Comparison of ENCODE assay signal across 8 cellular contexts in the genomic region with DNA sequence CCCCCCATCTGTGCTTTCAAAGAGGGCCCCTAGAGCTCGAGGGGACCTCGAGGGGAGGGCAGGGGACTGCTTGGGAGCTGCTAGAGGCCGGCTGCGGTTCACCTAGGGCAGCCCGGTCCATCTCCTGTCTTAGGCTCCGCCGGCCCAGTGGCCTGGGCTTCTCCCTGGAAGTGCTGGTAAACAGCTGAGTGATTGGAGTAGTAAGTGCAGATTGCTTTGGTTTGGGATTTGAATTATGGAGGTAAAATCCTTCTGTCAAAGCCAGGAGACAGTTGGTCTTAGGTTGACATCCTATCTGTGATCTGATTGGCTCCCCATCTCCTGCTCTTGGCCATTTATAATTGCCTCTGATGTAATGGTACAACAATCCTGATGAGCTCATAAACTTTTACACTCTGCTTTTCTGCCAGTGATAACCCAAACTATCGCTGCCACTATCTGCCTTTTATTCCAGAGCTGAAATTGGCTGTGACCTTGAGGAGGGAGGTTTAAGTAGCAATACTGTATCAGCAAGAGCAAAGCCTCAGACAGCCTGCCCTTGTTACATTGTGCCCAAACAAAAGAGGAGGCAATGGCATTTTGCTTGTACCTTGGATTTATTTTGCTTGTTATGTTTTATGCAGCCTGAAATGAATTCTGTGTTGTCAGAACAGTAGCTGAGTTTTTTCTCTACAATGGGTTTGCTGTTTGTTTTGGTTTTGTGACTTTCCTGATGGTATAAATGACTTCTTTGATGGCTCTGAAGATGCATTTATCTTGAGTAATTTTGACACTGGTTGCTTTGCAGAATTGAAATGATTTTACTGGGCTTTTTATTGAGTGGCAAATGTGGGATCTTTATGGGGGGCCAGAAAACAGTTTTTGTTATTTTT. TPM values are rescaled to one million over a fixed set of nuclear protein-coding genes. Genes with fewer than 3 reads are reported as not detected.
A peak's percentile ranks its signal among the peaks of the same experiment; 100 is the strongest.
DNase-seq lines count a peak whose midpoint lies in the region; ATAC-seq and TF ChIP-seq lines count a peak whose summit lies in the region.

No MANE protein-coding gene starts in this region.

- no peak overlapping the region for H4K8ac ChIP-seq in mesenchymal stem cell (ENCODE audit: low read length)

- H2AK5ac ChIP-seq in mesenchymal stem cell (ENCODE audit: low read length, severe bottlenecking): no peak overlapping the region

- peak; percentile 89 for TF ChIP-seq POLR2A in HCT116 (IDR thresholded peaks at IDR 0.05; ENCODE audit: borderline replicate concordance, extremely low read depth, insufficient read depth, insufficient read length)

- H3K4me1 ChIP-seq in HCT116 (ENCODE audit: control insufficient read depth in 1 of 2, insufficient read depth in 2 of 2, low read length in 2 of 2) (peaks cover 34 to 76% of the 10 kb centered on the region in 2 experiments), mesenchymal stem cell (ENCODE audit: control insufficient read depth, insufficient read depth, low read depth, low read length) (peaks cover 15% of the 10 kb centered on the region), tibial artery (peaks cover 3 to 68% (median 62%) of the 10 kb centered on the region in 4 donors)

- H2AFZ ChIP-seq in HCT116 (ENCODE audit: low read depth, low read length, poor library complexity, severe bottlenecking) (no peak overlapping the region), mesenchymal stem cell (ENCODE audit: low read depth, low read length) (no peak overlapping the region)

- H2BK5ac ChIP-seq in mesenchymal stem cell (ENCODE audit: low read depth, low read length, poor library complexity, severe bottlenecking): no peak overlapping the region

- WGBS in mesenchymal stem cell: 0% methylated on average over 8 of the region's 8 CpGs

- TF ChIP-seq RAD21 in HCT116 (IDR thresholded peaks at IDR 0.05; ENCODE audit: low read depth): no peak

- no peaks in the 10 kb centered on the region for H3K36me3 Mint-ChIP-seq in endothelial cell (ENCODE audit: low read depth, unreplicated experiment)

- H3K27me3 ChIP-seq in HCT116 (ENCODE audit: insufficient read depth, low read length): no peaks in the 10 kb centered on the region
- no peaks in the 10 kb centered on the region for H3K27me3 ChIP-seq in mesenchymal stem cell (ENCODE audit: control insufficient read depth in 1 of 2, insufficient read depth in 1 of 2, low read length in 2 of 2)
- H3K27me3 ChIP-seq in tibial artery: peaks cover 0 to 3% of the 10 kb centered on the region in 2 donors

- peaks cover 79% of the 10 kb centered on the region for H3K79me2 ChIP-seq in HCT116 (ENCODE audit: insufficient read depth, low read length)

- intact Hi-C loops in HCT116 (cut with micrococcal nuclease): loop anchor here (10.0 kb wide), 1 partner anchor 167 kb away; the partner anchor contains the start of gene SFN
- intact Hi-C loops in tibial artery (cut with DNase I; ENCODE audit: low total_unique reads): loop anchor here (2.0 kb wide), 1 partner anchor 91 kb away; no protein-coding TSS in a partner anchor

- H3K36me3 ChIP-seq in HCT116 (ENCODE audit: control insufficient read depth in 1 of 2, insufficient read depth in 2 of 2, low read length in 2 of 2) (no peaks in the 10 kb centered on the region; a peak in 1 of 4 replicates), mesenchymal stem cell (ENCODE audit: control insufficient read depth in 1 of 2, insufficient read depth in 2 of 2, low read depth in 1 of 2, low read length in 2 of 2) (no peaks in the 10 kb centered on the region), tibial artery (no peaks in the 10 kb centered on the region)

- no peaks in the 10 kb centered on the region for H3K9me2 ChIP-seq in HCT116 (ENCODE audit: insufficient read depth)

- peaks cover 5% of the 10 kb centered on the region for H3K79me1 ChIP-seq in mesenchymal stem cell (replicated peaks; ENCODE audit: low read length, poor library complexity, severe bottlenecking)

- H3K4me2 ChIP-seq in HCT116 (ENCODE audit: low read length) (peak overlapping the region; percentile 94), mesenchymal stem cell (ENCODE audit: low read length, poor library complexity, severe bottlenecking) (peak overlapping the region; percentile 84)

- no peak overlapping the region for H2BK15ac ChIP-seq in mesenchymal stem cell (ENCODE audit: low read depth, poor library complexity, severe bottlenecking)

- no peak overlapping the region for H4K91ac ChIP-seq in mesenchymal stem cell (ENCODE audit: low read length)

- H3K27me3 Mint-ChIP-seq in endothelial cell (ENCODE audit: unreplicated experiment): no peaks in the 10 kb centered on the region

- peaks cover 21% of the 10 kb centered on the region; the same call in 1 of the 2 replicates for H4K20me1 ChIP-seq in HCT116 (ENCODE audit: insufficient read depth)

- H3K4me3 Mint-ChIP-seq in endothelial cell (ENCODE audit: unreplicated experiment): no peak overlapping the region

- H2BK12ac ChIP-seq in mesenchymal stem cell (ENCODE audit: low read length in 2 of 2): no peak overlapping the region

- H2BK120ac ChIP-seq in mesenchymal stem cell (ENCODE audit: low read depth, low read length): no peak overlapping the region

- H3K23ac ChIP-seq in mesenchymal stem cell (ENCODE audit: low read length in 2 of 2): no peak overlapping the region

- H3K9ac ChIP-seq in HCT116 (ENCODE audit: low read length) (peak overlapping the region; percentile 79), mesenchymal stem cell (ENCODE audit: low read length) (peak overlapping the region; percentile 74)

- TSS peak; percentile 67 for BruUV-seq in HCT116 (replicated peaks; lab: Mats Ljungman, UMichigan)

- RAD21 ChIA-PET in HCT116 (lab: Charles Lee; ENCODE audit: low non-redundant PET in 1 of 2, low total read pairs in 2 of 2, uncharacterized antibody in 2 of 2, unreplicated experiment in 2 of 2): no interaction called here

- H3K9me3 Mint-ChIP-seq in endothelial cell (ENCODE audit: unreplicated experiment): no peaks in the 10 kb centered on the region

- H3K4me3 ChIP-seq in HCT116 (replicated peaks in 1 of 2; ENCODE audit: low read depth in 1 of 2, low read length in 2 of 2) (peak overlapping the region; percentile 60 to 64), mesenchymal stem cell (ENCODE audit: insufficient read depth in 1 of 2, low read depth in 1 of 2, low read length in 2 of 2) (peak overlapping the region; percentile 77 to 93), tibial artery (peak overlapping the region; percentile 94 to 96)

- ATAC-seq in HCT116: peak; percentile 37
- ATAC-seq in activated CD4-positive, CD25-positive, alpha-beta regulatory T cell treated with anti-CD3 and anti-CD28 coated beads, Interleukin-2, amount 50 U/mL, for 24 hours: peak; percentile 26 to 38

- no peaks in the 10 kb centered on the region for H3K9me3 ChIP-seq in HCT116 (ENCODE audit: control insufficient read depth in 1 of 2, insufficient read depth in 1 of 2, low read depth in 1 of 2, low read length in 2 of 2)
- no peaks in the 10 kb centered on the region for H3K9me3 ChIP-seq in mesenchymal stem cell (ENCODE audit: control insufficient read depth, low read length)
- no peaks in the 10 kb centered on the region for H3K9me3 ChIP-seq in tibial artery

- peak; percentile 62 for DNase-seq in COLO829 (ENCODE audit: low spot score)
- peak; percentile 80 for DNase-seq in HCT116 (ENCODE audit: low read depth, low spot score)
- peak; percentile 96 for DNase-seq in NCI-H446 treated with DMSO at 0.1 percent for 48 hours (lab: John Stamatoyannopoulos, UW)
- DNase-seq in endothelial cell (ENCODE audit: low spot score): peak; percentile 11
- DNase-seq in mesenchymal stem cell: peak; percentile 98
- DNase-seq in tibial artery: peak in 1 of 2 donors; percentile 48
- no peak for DNase-seq in GOT3 (lab: John Stamatoyannopoulos, UW)

- H3K18ac ChIP-seq in mesenchymal stem cell (ENCODE audit: low read depth in 1 of 2, low read length in 2 of 2): no peak overlapping the region

- CTCF ChIA-PET in HCT116 (lab: Charles Lee): interaction anchor here (2.1 to 2.4 kb wide), 2 partner anchors 90 to 96 kb away, joined by 8 to 9 read pairs; no protein-coding TSS in a partner anchor

- H3K27ac Mint-ChIP-seq in endothelial cell (ENCODE audit: unreplicated experiment): no peak overlapping the region

- TF ChIP-seq CTCF in HCT116 (IDR thresholded peaks at IDR 0.05 in 2 of 3, conservative IDR thresholded peaks at IDR 0.05 in 1 of 3; ENCODE audit: borderline replicate concordance in 1 of 3, insufficient read depth in 1 of 3, low read depth in 2 of 3, low read length in 2 of 3) (no peak), endothelial cell (IDR thresholded peaks at IDR 0.05; ENCODE audit: unreplicated experiment) (no peak), tibial artery (IDR thresholded peaks at IDR 0.05) (no peak)

- peaks cover 14% of the 10 kb centered on the region for H3K4me1 Mint-ChIP-seq in endothelial cell (ENCODE audit: unreplicated experiment)

- no peak overlapping the region for H3K14ac ChIP-seq in mesenchymal stem cell (ENCODE audit: low read length in 2 of 2)

- H3K27ac ChIP-seq in HCT116 (ENCODE audit: low read depth, low read length) (peak overlapping the region; percentile 94), mesenchymal stem cell (ENCODE audit: low read length, poor library complexity, severe bottlenecking) (peak overlapping the region; percentile 49), tibial artery (peak overlapping the region; percentile 96 to 97)

- H3K4ac ChIP-seq in mesenchymal stem cell (ENCODE audit: low read depth in 1 of 2, low read length in 2 of 2): no peak overlapping the region

- POLR2A ChIA-PET in HCT116 (lab: Charles Lee): interaction anchor here (0.5 to 1.9 kb wide), 13 partner anchors 10 to 798 kb away, joined by 3 to 9 read pairs (median 4); partner anchors contain the start of gene PIGV

RNA-seq across cellular contexts. Expression of gene ARID1A, which starts 2.4 kb away (rescaled TPM):
- total RNA-seq in HCT116 (2021; ENCODE audit: unreplicated experiment) (62.8 TPM), endothelial cell (ENCODE audit: unreplicated experiment) (115 TPM)
- polyA plus RNA-seq in HCT116 (2012): 55.1 and 56.3 TPM in 2 replicates
- polyA plus RNA-seq in mesenchymal stem cell (2013, experiment 1 of 2): 46.7 TPM
- 43.3 TPM for polyA plus RNA-seq in mesenchymal stem cell (2013, experiment 2 of 2)
